Comparison of ENCODE assay signal across 8 cellular contexts in the genomic region with DNA sequence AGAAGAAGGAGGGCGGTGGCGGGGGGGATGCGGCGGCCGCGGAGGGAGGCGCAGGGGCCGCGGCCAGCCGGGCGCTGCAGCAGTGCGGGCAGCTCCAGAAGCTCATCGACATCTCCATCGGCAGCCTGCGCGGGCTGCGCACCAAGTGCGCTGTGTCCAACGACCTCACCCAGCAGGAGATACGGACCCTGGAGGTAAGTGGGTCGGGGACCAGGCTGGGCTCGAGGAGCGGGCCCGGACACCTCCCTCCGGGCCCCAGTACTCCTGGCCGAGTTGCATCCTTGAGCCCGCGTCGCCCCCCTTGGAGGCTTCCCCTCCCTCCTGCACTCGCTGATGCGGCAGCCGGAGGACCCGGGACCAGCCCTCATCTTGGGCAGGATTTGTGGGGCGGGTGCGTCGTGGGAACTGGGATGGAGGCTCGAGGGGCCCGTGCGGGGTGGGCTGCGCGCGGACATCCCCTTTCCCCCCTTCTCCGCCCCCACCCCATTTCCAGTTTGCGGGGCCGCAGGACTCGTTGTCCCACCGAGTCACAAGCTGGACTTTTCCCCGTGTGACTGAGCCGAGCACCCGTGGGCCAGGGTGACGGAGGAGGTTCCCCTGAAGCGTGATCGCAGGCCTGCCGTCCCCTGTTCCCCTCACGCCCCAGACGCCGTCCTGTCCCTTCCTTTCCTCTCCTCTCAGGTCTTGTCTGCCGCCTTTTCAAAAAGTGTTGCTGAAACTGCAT. TPM values are rescaled to one million over a fixed set of nuclear protein-coding genes. Genes with fewer than 3 reads are reported as not detected.
DNase-seq lines count a peak whose midpoint lies in the region; ATAC-seq, FAIRE-seq and TF ChIP-seq lines count a peak whose summit lies in the region.

No MANE protein-coding gene starts in this region.

- TF ChIP-seq CTCF in CD14-positive monocyte (IDR thresholded peaks at IDR 0.05) (no peak), ascending aorta (IDR thresholded peaks at IDR 0.05) (no peak), kidney (IDR thresholded peaks at IDR 0.05; ENCODE audit: borderline replicate concordance, extremely low read depth, insufficient read depth) (no peak)

- no peak for DNase-seq in CD14-positive monocyte (ENCODE audit: low spot score)
- no peak for DNase-seq in ascending aorta (ENCODE audit: low spot score in 2 of 2)
- peak; percentile 83 for DNase-seq in kidney
- DNase-seq in central memory CD4-positive, alpha-beta T cell: no peak
- no peak for DNase-seq in NCI-H345 treated with DMSO at 0.1 percent for 48 hours (lab: John Stamatoyannopoulos, UW; ENCODE audit: unreplicated experiment)
- DNase-seq in HuH-7.5 (ENCODE audit: low spot score): no peak

- H3K4me3 ChIP-seq in ascending aorta (peak overlapping the region; percentile 93), kidney (ENCODE audit: low read length in 2 of 2) (peak overlapping the region; percentile 64 to 78), subcutaneous abdominal adipose tissue (ENCODE audit: low read depth in 1 of 5, low read length in 5 of 5) (peak overlapping the region; percentile 70 to 79 (median 74))

- intact Hi-C loops in CD14-positive monocyte (cut with micrococcal nuclease) (loop anchor here (2.0 to 5.0 kb wide), 3 partner anchors 35 to 75 kb away; no protein-coding TSS in a partner anchor), ascending aorta (cut with DNase I) (loop anchor here (1.0 to 5.0 kb wide), 4 partner anchors 104 to 215 kb away; no protein-coding TSS in a partner anchor), kidney (cut with DNase I) (loop anchor here (10.0 kb wide), 2 partner anchors 72 to 128 kb away; no protein-coding TSS in a partner anchor)

- peaks cover 15 to 22% of the 10 kb centered on the region in 2 donors for H3K36me3 Mint-ChIP-seq in CD14-positive monocyte

- peaks cover 0 to 2% (median 0%) of the 10 kb centered on the region in 7 donors for H3K9me3 Mint-ChIP-seq in CD14-positive monocyte

- H3K36me3 ChIP-seq in ascending aorta (no peaks in the 10 kb centered on the region), kidney (ENCODE audit: control insufficient read depth in 1 of 2, insufficient read depth in 2 of 2, low read length in 2 of 2) (no peaks in the 10 kb centered on the region), subcutaneous abdominal adipose tissue (ENCODE audit: control insufficient read depth in 5 of 5, insufficient read depth in 5 of 5, low read length in 5 of 5) (no peaks in the 10 kb centered on the region)

- H3K27ac ChIP-seq in ascending aorta (peak overlapping the region; percentile 90 to 91), kidney (ENCODE audit: low read depth in 2 of 2, low read length in 2 of 2) (peak overlapping the region; percentile 58 to 65), subcutaneous abdominal adipose tissue (ENCODE audit: low read depth, low read length) (no peak overlapping the region)

- H3K4me3 Mint-ChIP-seq in CD14-positive monocyte: peak overlapping the region; percentile 93 to 97

- H3K9ac ChIP-seq in kidney (ENCODE audit: low read length in 2 of 2) (peak overlapping the region; percentile 67 to 89), subcutaneous abdominal adipose tissue (ENCODE audit: low read length in 5 of 5) (peak overlapping the region; percentile 48 to 88 (median 68))

- peak overlapping the region; percentile 73 to 90 (median 86) for H3K27ac Mint-ChIP-seq in CD14-positive monocyte

- no peaks in the 10 kb centered on the region for H3K27me3 ChIP-seq in ascending aorta
- no peaks in the 10 kb centered on the region for H3K27me3 ChIP-seq in subcutaneous abdominal adipose tissue (ENCODE audit: control insufficient read depth in 5 of 5, insufficient read depth in 4 of 5, low read length in 5 of 5)

- ATAC-seq in HG03175 (IDR thresholded peaks at IDR 0.05; ENCODE audit: unreplicated experiment): peak; percentile 4

- FAIRE-seq in kidney (lab: Jason Lieb, UNC): no peak

- no peaks in the 10 kb centered on the region for H3K9me3 ChIP-seq in ascending aorta
- H3K9me3 ChIP-seq in kidney (ENCODE audit: control insufficient read depth in 1 of 2, low read length in 2 of 2): no peaks in the 10 kb centered on the region
- no peaks in the 10 kb centered on the region for H3K9me3 ChIP-seq in subcutaneous abdominal adipose tissue (ENCODE audit: control insufficient read depth in 5 of 5, low read length in 5 of 5)

- H3K27me3 Mint-ChIP-seq in CD14-positive monocyte (ENCODE audit: low read depth in 3 of 3): peaks cover 2 to 8% (median 5%) of the 10 kb centered on the region in 3 donors

- H3K4me1 ChIP-seq in ascending aorta (peaks cover 0 to 12% of the 10 kb centered on the region in 2 donors), kidney (ENCODE audit: control insufficient read depth in 1 of 2, insufficient read depth in 1 of 2, low read depth in 1 of 2, low read length in 2 of 2) (peaks cover 25 to 31% of the 10 kb centered on the region in 2 donors), subcutaneous abdominal adipose tissue (ENCODE audit: control insufficient read depth in 5 of 5, insufficient read depth in 5 of 5, low read length in 5 of 5) (peaks cover 3 to 52% (median 44%) of the 10 kb centered on the region in 5 donors)

- H3K4me1 Mint-ChIP-seq in CD14-positive monocyte: peaks cover 44% of the 10 kb centered on the region

RNA-seq across cellular contexts. Expression of a gene that starts 0.6 kb away (rescaled TPM):
- polyA plus RNA-seq in CD14-positive monocyte: 1 to 10 TPM; 1.2 to 4.2 TPM
- total RNA-seq in ascending aorta: 42.6 TPM
- 97.3 TPM for total RNA-seq in kidney
- polyA plus RNA-seq in kidney (ENCODE audit: insufficient read depth, low read depth, low replicate concordance): 11.7 TPM
